In genomic region chr11:68051191-68052136, GRCh38 we compare ENCODE assay signal across 13 cellular contexts. TPM values are rescaled to one million over a fixed set of nuclear protein-coding genes. Genes with fewer than 3 reads are reported as not detected.
DNase-seq lines count a peak whose midpoint lies in the region; ATAC-seq, FAIRE-seq and TF ChIP-seq lines count a peak whose summit lies in the region.
"Had no signal": no experiment of that assay in that cellular context is flagged by ENCODE, and none has a peak within 500 bp of the region (broad histone marks: within the 10 kb centered on the region; RNA-seq: fewer than 3 reads in every experiment).

No MANE protein-coding gene starts in this region.

- POLR2A ChIA-PET in GM12878 (lab: Charles Lee), result interaction anchor here (1.4 kb wide), 1 partner anchor 10 kb away, joined by 4 read pairs; no protein-coding TSS in a partner anchor

- in situ Hi-C loops in GM13976 (cut with MboI; ENCODE audit: low sequenced_read_pairs, unreplicated experiment), result no loop called here
- in situ Hi-C loops in GM12878 (cut with MboI), result no loop called here

- H3K27ac Mint-ChIP-seq in memory B cell, result peak overlapping the region; percentile 39
- H3K27ac Mint-ChIP-seq: activated T-helper 17 cell treated with anti-CD3 and anti-CD28 coated beads, Interleukin-2, amount 50 U/mL, for 72 hours had no signal

- no peak overlapping the region for H3K4me3 ChIP-seq in GM12878

- H3K4me3 Mint-ChIP-seq in memory B cell, result no peak overlapping the region
- H3K4me3 Mint-ChIP-seq: activated T-helper 17 cell treated with anti-CD3 and anti-CD28 coated beads, Interleukin-2, amount 50 U/mL, for 72 hours; naive thymus-derived CD4-positive, alpha-beta T cell had no signal

- 93% methylated on average over 14 of the region's 14 CpGs for WGBS in GM12878 (ENCODE audit: insufficient coverage, insufficient replicate concordance, low lambda C conversion rate, missing lambda C conversion rate)

- H3K27me3 ChIP-seq in GM12878 (replicated peaks in 1 of 2; ENCODE audit: control insufficient read depth in 2 of 2, insufficient read depth in 2 of 2, low read length in 1 of 2), result no peaks in the 10 kb centered on the region

- FAIRE-seq in GM12878 (lab: Jason Lieb, UNC), result no peak
- FAIRE-seq: TTC549 had no signal

- no peaks in the 10 kb centered on the region for H3K9me3 Mint-ChIP-seq in memory B cell
- H3K9me3 Mint-ChIP-seq: activated T-helper 17 cell treated with anti-CD3 and anti-CD28 coated beads, Interleukin-2, amount 50 U/mL, for 72 hours; naive thymus-derived CD4-positive, alpha-beta T cell had no signal

- CTCF ChIA-PET in GM12878 (lab: Yijun Ruan, JAX), result no interaction called here

- DNase-seq in AG08396 (ENCODE audit: low spot score) (peak; percentile 20), GM13976 (ENCODE audit: low spot score) (peak; percentile 27), GM12878 (ENCODE audit: low read depth, low spot score) (no peak), memory B cell (ENCODE audit: low spot score in 2 of 2) (no peak), OCI-M2 (lab: John Stamatoyannopoulos, UW; ENCODE audit: unreplicated experiment) (no peak), HPDE6-E6E7 (ENCODE audit: extremely low spot score) (no peak)
- DNase-seq in stimulated activated CD4-positive, alpha-beta T cell treated with anti-CD3 and anti-CD28 coated beads, Interleukin-2, amount 100 ng/mL, for 48 hours, result no peak
- DNase-seq in effector CD8-positive, alpha-beta T cell (lab: John Stamatoyannopoulos, UW), result no peak
- DNase-seq: hippocampal formation; naive thymus-derived CD4-positive, alpha-beta T cell; NCI-H187 treated with DMSO at 0.1 percent for 48 hours had no signal

- no peaks in the 10 kb centered on the region for H4K20me1 ChIP-seq in GM12878 (ENCODE audit: control insufficient read depth, insufficient read depth)

- peaks cover 14 to 24% of the 10 kb centered on the region in 2 experiments; a peak in 3 of 4 replicates for H3K36me3 ChIP-seq in GM12878 (ENCODE audit: control insufficient read depth in 2 of 2, insufficient read depth in 2 of 2, low read length in 1 of 2)

- no TSS peak for BruUV-seq in GM12878 (replicated peaks; lab: Mats Ljungman, UMichigan)

- SMC1A ChIA-PET in GM12878 (lab: Charles Lee; ENCODE audit: uncharacterized antibody, unreplicated experiment), result no interaction called here

- no peak for TF ChIP-seq EP300 in GM12878 (IDR thresholded peaks at IDR 0.05; ENCODE audit: borderline replicate concordance in 1 of 2, control insufficient read depth in 1 of 2, low read depth in 2 of 2, low read length in 2 of 2)

- H3K9ac ChIP-seq in GM12878 (ENCODE audit: control insufficient read depth, insufficient read depth, low read length), result no peak overlapping the region

- no peaks in the 10 kb centered on the region for H3K4me1 ChIP-seq in GM12878 (ENCODE audit: control insufficient read depth, insufficient read depth, low read length)

- no peak overlapping the region for H3K27ac ChIP-seq in GM12878 (ENCODE audit: control insufficient read depth, insufficient read depth)

- no peak for TF ChIP-seq CTCF in GM13976 (IDR thresholded peaks at IDR 0.05; ENCODE audit: borderline replicate concordance, control extremely low read depth, extremely low read depth, insufficient read depth, missing control alignments)
- TF ChIP-seq CTCF in GM12878 (IDR thresholded peaks at IDR 0.05 in 2 of 3, conservative IDR thresholded peaks at IDR 0.05 in 1 of 3; ENCODE audit: control insufficient read depth in 2 of 3, extremely low read depth in 1 of 3, insufficient read depth in 1 of 3, low read depth in 3 of 3, low read length in 3 of 3), result no peak

- H2AFZ ChIP-seq in GM12878 (ENCODE audit: control insufficient read depth, low read depth, low read length), result no peak overlapping the region

- intact Hi-C loops in GM12878 (cut with micrococcal nuclease; ENCODE audit: unreplicated experiment), result no loop called here

- no peak overlapping the region for H3K4me2 ChIP-seq in GM12878 (ENCODE audit: control insufficient read depth, insufficient read depth)

- peak; percentile 43; the same call in 1 of the 2 replicates for TF ChIP-seq POLR2A in GM12878 (IDR thresholded peaks at IDR 0.05; ENCODE audit: low read depth, low read length)

- H3K9me3 ChIP-seq in GM12878 (replicated peaks; ENCODE audit: control insufficient read depth, insufficient read depth, low read length), result no peaks in the 10 kb centered on the region

- H3K79me2 ChIP-seq in GM12878 (ENCODE audit: control insufficient read depth, insufficient read depth, low read length), result no peaks in the 10 kb centered on the region

- ATAC-seq in GM12878 (no peak), memory B cell (ENCODE audit: low read depth) (no peak)
- ATAC-seq: activated T-helper 17 cell treated with anti-CD3 and anti-CD28 coated beads, Interleukin-2, amount 50 U/mL, for 72 hours; naive thymus-derived CD4-positive, alpha-beta T cell had no signal

- RAD21 ChIA-PET in GM12878 (lab: Charles Lee; ENCODE audit: unreplicated experiment), result interaction anchor here (1.5 kb wide), 1 partner anchor 10 kb away, joined by 3 read pairs; no protein-coding TSS in a partner anchor

- H3K4me1 Mint-ChIP-seq in memory B cell, result no peaks in the 10 kb centered on the region

- no peak for TF ChIP-seq RAD21 in GM12878 (IDR thresholded peaks at IDR 0.05; ENCODE audit: insufficient read depth, low read depth, low read length)

- H3K36me3 Mint-ChIP-seq in memory B cell, result peaks cover 10% of the 10 kb centered on the region

- H3K27me3 Mint-ChIP-seq in memory B cell, result no peaks in the 10 kb centered on the region
- H3K27me3 Mint-ChIP-seq: activated T-helper 17 cell treated with anti-CD3 and anti-CD28 coated beads, Interleukin-2, amount 50 U/mL, for 72 hours; naive thymus-derived CD4-positive, alpha-beta T cell had no signal

RNA-seq across cellular contexts. Expression of gene TCIRG1, which starts 12.6 kb away (rescaled TPM):
- total RNA-seq in GM12878 (2013; cell fraction: nucleolus; rRNA removed), result 287 and 325 TPM in 2 replicates
- total RNA-seq in GM12878 (2014; rRNA removed), result 143 and 166 TPM in 2 replicates
- 18.9 and 20.4 TPM in 2 replicates for total RNA-seq in GM12878 (2014; rRNA removed; fragmentation: Illumina TruSeq; extraction: Trizol)
- total RNA-seq in GM12878 (2021), result 173 and 179 TPM in 2 replicates
- polyA plus RNA-seq in GM12878 (2011; ENCODE audit: low read depth), result 40.2 TPM
- polyA plus RNA-seq in GM12878 (2011; rRNA removed), result 20.8 and 51.2 TPM in 2 replicates
- polyA plus RNA-seq in GM12878 (2011; cell fraction: cytosol; rRNA removed), result 73.7 and 130 TPM in 2 replicates
- polyA plus RNA-seq in GM12878 (2011; cell fraction: nucleus; rRNA removed), result 2,133 and 2,164 TPM in 2 replicates
- 133 and 152 TPM in 2 replicates for polyA plus RNA-seq in GM12878 (2012)
- polyA plus RNA-seq in GM12878 (2014; fragmentation: Illumina TruSeq; extraction: Trizol), result 3.0 and 18.6 TPM in 2 replicates
- 1 to 10 TPM in 1 of 2 experiments, under 1 TPM in 1; 0.76 to 7.5 TPM for polyA plus RNA-seq in GM12878 (2014; fragmentation: Nextera tagmentation; extraction: Ambion mirVana)
- 218 and 238 TPM in 2 replicates for polyA plus RNA-seq in GM12878 (2014; rRNA removed)
- 100 to 1,000 TPM; 124 to 148 TPM for polyA plus RNA-seq in GM12878 (2016; fragmentation: Nextera tagmentation; extraction: Ambion mirVana)
- 36.7 and 83.1 TPM in 2 replicates for polyA minus RNA-seq in GM12878 (2011; rRNA and poly(A)+ RNA removed)
- 30.3 and 36.8 TPM in 2 replicates for polyA minus RNA-seq in GM12878 (2011; cell fraction: cytosol; rRNA and poly(A)+ RNA removed)
- polyA minus RNA-seq in GM12878 (2011; cell fraction: nucleus; rRNA and poly(A)+ RNA removed), result 200 and 263 TPM in 2 replicates

RNA-seq across cellular contexts. Expression of gene NDUFS8, which starts 21.0 kb away (rescaled TPM):
- 26.5 and 35.4 TPM in 2 replicates for total RNA-seq in GM12878 (2013; cell fraction: nucleolus; rRNA removed)
- total RNA-seq in GM12878 (2014; rRNA removed) (224 and 238 TPM in 2 replicates), GM12878 (2014; rRNA removed; fragmentation: Illumina TruSeq; extraction: Trizol) (67.9 and 69.2 TPM in 2 replicates), GM12878 (2021) (169 and 176 TPM in 2 replicates)
- 53.0 TPM for polyA plus RNA-seq in GM12878 (2011; ENCODE audit: low read depth)
- polyA plus RNA-seq in GM12878 (2011; rRNA removed) (17.7 and 41.5 TPM in 2 replicates), GM12878 (2014; fragmentation: Illumina TruSeq; extraction: Trizol) (13.1 and 44.4 TPM in 2 replicates), GM12878 (2014; fragmentation: Nextera tagmentation; extraction: Ambion mirVana) (10 to 100 TPM; 17.6 to 71.2 TPM), GM12878 (2014; rRNA removed) (214 and 239 TPM in 2 replicates), GM12878 (2016; fragmentation: Nextera tagmentation; extraction: Ambion mirVana) (100 to 1,000 TPM; 300 to 308 TPM)
- polyA plus RNA-seq in GM12878 (2011; cell fraction: cytosol; rRNA removed), result 87.4 and 156 TPM in 2 replicates
- 97.0 and 109 TPM in 2 replicates for polyA plus RNA-seq in GM12878 (2011; cell fraction: nucleus; rRNA removed)
- polyA plus RNA-seq in GM12878 (2012), result 86.6 and 93.3 TPM in 2 replicates
- 41.8 and 80.4 TPM in 2 replicates for polyA minus RNA-seq in GM12878 (2011; rRNA and poly(A)+ RNA removed)
- 42.0 and 51.3 TPM in 2 replicates for polyA minus RNA-seq in GM12878 (2011; cell fraction: cytosol; rRNA and poly(A)+ RNA removed)
- 30.9 and 54.5 TPM in 2 replicates for polyA minus RNA-seq in GM12878 (2011; cell fraction: nucleus; rRNA and poly(A)+ RNA removed)

RNA-seq across cellular contexts. Expression of gene ALDH3B1, which starts 41.3 kb away (rescaled TPM):
- not detected in 2 replicates for total RNA-seq in GM12878 (2013; cell fraction: nucleolus; rRNA removed)
- total RNA-seq in GM12878 (2014; rRNA removed) (0.17 and 0.60 TPM in 2 replicates), GM12878 (2014; rRNA removed; fragmentation: Illumina TruSeq; extraction: Trizol) (0.18 TPM in 1 of 2 replicates, not detected in the other), GM12878 (2021) (0.32 TPM in 1 of 2 replicates, not detected in the other)
- not detected for polyA plus RNA-seq in GM12878 (2011; ENCODE audit: low read depth)
- polyA plus RNA-seq in GM12878 (2011; rRNA removed) (not detected in 2 replicates), GM12878 (2014; fragmentation: Illumina TruSeq; extraction: Trizol) (0.04 TPM in 1 of 2 replicates, not detected in the other), GM12878 (2014; fragmentation: Nextera tagmentation; extraction: Ambion mirVana) (under 1 TPM; 0.03 to 0.13 TPM), GM12878 (2014; rRNA removed) (0.19 and 0.23 TPM in 2 replicates), GM12878 (2016; fragmentation: Nextera tagmentation; extraction: Ambion mirVana) (under 1 TPM in 1 of 2 experiments, not detected in 1; 0.37 TPM)
- polyA plus RNA-seq in GM12878 (2011; cell fraction: cytosol; rRNA removed), result 0.01 TPM in 1 of 2 replicates, not detected in the other
- polyA plus RNA-seq in GM12878 (2011; cell fraction: nucleus; rRNA removed), result not detected in 2 replicates
- 0.13 and 0.14 TPM in 2 replicates for polyA plus RNA-seq in GM12878 (2012)
- not detected in 2 replicates for polyA minus RNA-seq in GM12878 (2011; rRNA and poly(A)+ RNA removed)
- 0.94 and 1.0 TPM in 2 replicates for polyA minus RNA-seq in GM12878 (2011; cell fraction: cytosol; rRNA and poly(A)+ RNA removed)
- 0.12 and 0.29 TPM in 2 replicates for polyA minus RNA-seq in GM12878 (2011; cell fraction: nucleus; rRNA and poly(A)+ RNA removed)

RNA-seq across cellular contexts. Expression of gene UNC93B1, which starts 47.6 kb away (rescaled TPM):
- total RNA-seq in GM12878 (2013; cell fraction: nucleolus; rRNA removed), result 59.2 TPM in 2 replicates
- 61.9 and 67.8 TPM in 2 replicates for total RNA-seq in GM12878 (2014; rRNA removed)
- total RNA-seq in GM12878 (2014; rRNA removed; fragmentation: Illumina TruSeq; extraction: Trizol), result 16.1 and 18.6 TPM in 2 replicates
- 75.6 and 79.7 TPM in 2 replicates for total RNA-seq in GM12878 (2021)
- 29.9 TPM for polyA plus RNA-seq in GM12878 (2011; ENCODE audit: low read depth)
- polyA plus RNA-seq in GM12878 (2011; rRNA removed), result 18.5 and 41.1 TPM in 2 replicates
- polyA plus RNA-seq in GM12878 (2011; cell fraction: cytosol; rRNA removed), result 38.3 and 51.7 TPM in 2 replicates
- 115 and 153 TPM in 2 replicates for polyA plus RNA-seq in GM12878 (2011; cell fraction: nucleus; rRNA removed)
- polyA plus RNA-seq in GM12878 (2012), result 54.8 and 57.9 TPM in 2 replicates
- 8.1 and 25.3 TPM in 2 replicates for polyA plus RNA-seq in GM12878 (2014; fragmentation: Illumina TruSeq; extraction: Trizol)
- 1 to 10 TPM; 1.3 to 3.4 TPM for polyA plus RNA-seq in GM12878 (2014; fragmentation: Nextera tagmentation; extraction: Ambion mirVana)
- polyA plus RNA-seq in GM12878 (2014; rRNA removed), result 73.1 and 79.9 TPM in 2 replicates
- 10 to 100 TPM; 35.0 to 37.5 TPM for polyA plus RNA-seq in GM12878 (2016; fragmentation: Nextera tagmentation; extraction: Ambion mirVana)
- 31.6 and 44.0 TPM in 2 replicates for polyA minus RNA-seq in GM12878 (2011; rRNA and poly(A)+ RNA removed)
- 18.9 and 20.0 TPM in 2 replicates for polyA minus RNA-seq in GM12878 (2011; cell fraction: cytosol; rRNA and poly(A)+ RNA removed)
- polyA minus RNA-seq in GM12878 (2011; cell fraction: nucleus; rRNA and poly(A)+ RNA removed), result 24.2 and 31.8 TPM in 2 replicates

Comparison
In these comparisons a context has a peak if more than half of its experiments do, and no peak if none do; other contexts are left out.
1. DNase-seq: peak in AG08396 (single experiment) and GM13976 (single experiment); none in GM12878 (single experiment), memory B cell (0 of 2), OCI-M2 (single experiment), HPDE6-E6E7 (single experiment), stimulated activated CD4-positive, alpha-beta T cell treated with anti-CD3 and anti-CD28 coated beads, Interleukin-2, amount 100 ng/mL, for 48 hours (0 of 2) and effector CD8-positive, alpha-beta T cell (single experiment).